18 cellular contexts compared by ENCODE assay signal in the genomic region with DNA sequence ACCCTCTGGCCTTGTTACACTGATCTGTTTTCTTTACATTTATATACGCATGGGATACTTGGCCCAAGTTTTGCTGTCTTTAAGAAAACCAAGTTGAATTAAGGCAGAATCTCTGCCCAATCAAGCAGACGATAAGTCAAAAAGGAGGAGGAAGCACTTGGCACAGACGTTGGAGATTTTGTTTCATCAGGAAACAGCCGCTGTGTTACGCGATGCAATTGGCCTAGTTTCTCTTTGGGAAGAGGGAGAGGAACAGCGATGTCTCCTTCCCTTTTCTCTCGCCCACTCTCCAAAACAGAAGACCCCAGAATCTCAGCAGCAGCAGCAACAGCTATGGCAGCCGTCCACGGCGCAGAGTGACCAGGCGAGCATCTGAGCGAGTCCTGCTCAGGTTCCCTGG. TPM values are rescaled to one million over a fixed set of nuclear protein-coding genes. Genes with fewer than 3 reads are reported as not detected.
A peak's percentile ranks its signal among the peaks of the same experiment; 100 is the strongest.
DNase-seq lines count a peak whose midpoint lies in the region; ATAC-seq and TF ChIP-seq lines count a peak whose summit lies in the region.
"Had no signal": no experiment of that assay in that cellular context is flagged by ENCODE, and none has a peak within 500 bp of the region (broad histone marks: within the 10 kb centered on the region; RNA-seq: fewer than 3 reads in every experiment).

No MANE protein-coding gene starts in this region.

- H3K27ac ChIP-seq in left ventricle myocardium inferior (replicated peaks) (peak overlapping the region; percentile 63), esophagus squamous epithelium (peak overlapping the region in 3 of 4 donors; percentile 54 to 89 (median 66)), prostate gland (peak overlapping the region; percentile 50 to 59), aorta (ENCODE audit: low read depth in 1 of 2, low read length in 2 of 2) (no peak overlapping the region)
- H3K27ac ChIP-seq: A549, colonic mucosa had no signal

- TF ChIP-seq POLR2A in esophagus squamous epithelium (IDR thresholded peaks at IDR 0.05), result no peak
- TF ChIP-seq POLR2A in prostate gland (IDR thresholded peaks at IDR 0.05), result no peak

- H3K9me3 ChIP-seq in left ventricle myocardium inferior (replicated peaks), result no peaks in the 10 kb centered on the region
- no peaks in the 10 kb centered on the region for H3K9me3 ChIP-seq in esophagus squamous epithelium
- no peaks in the 10 kb centered on the region for H3K9me3 ChIP-seq in prostate gland
- no peaks in the 10 kb centered on the region for H3K9me3 ChIP-seq in aorta (ENCODE audit: control insufficient read depth, low read length)
- H3K9me3 ChIP-seq: A549, colonic mucosa had no signal

- no peak for ATAC-seq in left ventricle myocardium superior
- no peak for ATAC-seq in aorta (ENCODE audit: low FRiP score)
- ATAC-seq in GM19463 (IDR thresholded peaks at IDR 0.05; ENCODE audit: unreplicated experiment), result no peak
- ATAC-seq: A549 had no signal

- intact Hi-C loops in left ventricle myocardium inferior (cut with micrococcal nuclease), result loop anchor here (10.0 kb wide), 1 partner anchor 212 kb away; no protein-coding TSS in a partner anchor
- intact Hi-C loops in left ventricle myocardium superior (cut with micrococcal nuclease), result loop anchor here (5.0 to 10.0 kb wide), 2 partner anchors 52 to 210 kb away; no protein-coding TSS in a partner anchor
- intact Hi-C loops in esophagus squamous epithelium (cut with DNase I), result loop anchor here (10.0 kb wide), 1 partner anchor 212 kb away; no protein-coding TSS in a partner anchor
- intact Hi-C loops in prostate gland (cut with DNase I), result loop anchor here (5.0 kb wide), 1 partner anchor 305 kb away; no protein-coding TSS in a partner anchor
- intact Hi-C loops in aorta (cut with DNase I), result loop anchor here (5.0 kb wide), 1 partner anchor 305 kb away; no protein-coding TSS in a partner anchor

- H3K36me3 ChIP-seq in left ventricle myocardium inferior (peaks cover 75% of the 10 kb centered on the region), esophagus squamous epithelium (peaks cover 19 to 72% (median 20%) of the 10 kb centered on the region in 3 donors), prostate gland (no peaks in the 10 kb centered on the region), aorta (ENCODE audit: control insufficient read depth in 1 of 2, insufficient read depth in 2 of 2, low read length in 1 of 2) (peaks cover 2 to 3% of the 10 kb centered on the region in 2 donors)

- H3K4me1 ChIP-seq in left ventricle myocardium inferior (peaks cover 93% of the 10 kb centered on the region), esophagus squamous epithelium (peaks cover 20 to 89% (median 40%) of the 10 kb centered on the region in 3 donors), prostate gland (replicated peaks) (peaks cover 16% of the 10 kb centered on the region), aorta (ENCODE audit: control insufficient read depth in 1 of 2, insufficient read depth in 2 of 2, low read length in 2 of 2) (peaks cover 1 to 5% of the 10 kb centered on the region in 2 donors)

- 54 to 60% methylated on average over 11 to 13 of the region's 13 CpGs for WGBS in esophagus squamous epithelium, 2 donors
- 34% methylated on average over 13 of the region's 13 CpGs for WGBS in prostate gland
- 62 to 66% methylated on average over 13 of the region's 13 CpGs for WGBS in aorta, 2 donors

- H3K27me3 ChIP-seq in left ventricle myocardium inferior (ENCODE audit: low read depth) (no peaks in the 10 kb centered on the region), esophagus squamous epithelium (no peaks in the 10 kb centered on the region), prostate gland (replicated peaks; ENCODE audit: insufficient read depth) (no peaks in the 10 kb centered on the region), aorta (ENCODE audit: control insufficient read depth in 1 of 2, insufficient read depth in 2 of 2, low read length in 1 of 2) (no peaks in the 10 kb centered on the region)
- H3K27me3 ChIP-seq: colonic mucosa had no signal

- DNase-seq in left ventricle myocardium inferior (no peak), left ventricle myocardium superior (no peak), esophagus squamous epithelium (lab: John Stamatoyannopoulos, UW) (no peak), prostate gland (ENCODE audit: low spot score) (peak; percentile 38), aorta (no peak), GDM1 (lab: John Stamatoyannopoulos, UW) (no peak)
- no peak for DNase-seq in activated CD4-positive, CD25-positive, alpha-beta regulatory T cell treated with anti-CD3 and anti-CD28 coated beads, Interleukin-2, amount 50 U/mL, for 72 hours
- DNase-seq: activated CD4-positive, alpha-beta T cell treated with anti-CD3 and anti-CD28 coated beads, Interleukin-2, amount 10 ng/mL, durations not matched to agents 24 days and 14 days; activated naive CD8-positive, alpha-beta T cell treated with anti-CD3 and anti-CD28 coated beads for 36 hours; activated T-cell treated with anti-CD3 and anti-CD28 coated beads, Interleukin-2, amount 50 U/mL, for 24 hours; colonic mucosa; EL; erythroblast; H7; SIG-M5 had no signal

- no peak overlapping the region for H3K4me3 ChIP-seq in left ventricle myocardium inferior
- no peak overlapping the region for H3K4me3 ChIP-seq in esophagus squamous epithelium
- no peak overlapping the region for H3K4me3 ChIP-seq in prostate gland
- H3K4me3 ChIP-seq in aorta (ENCODE audit: low read length in 2 of 2), result no peak overlapping the region
- H3K4me3 ChIP-seq: A549, colonic mucosa had no signal

- TF ChIP-seq CTCF in left ventricle myocardium inferior (IDR thresholded peaks at IDR 0.05; ENCODE audit: borderline replicate concordance) (no peak), esophagus squamous epithelium (IDR thresholded peaks at IDR 0.05) (no peak), prostate gland (IDR thresholded peaks at IDR 0.05) (no peak)

RNA-seq across cellular contexts. Expression of a gene that starts 20.2 kb away (rescaled TPM):
- total RNA-seq in left ventricle myocardium inferior (67.5 TPM), left ventricle myocardium superior (65.0 TPM), esophagus squamous epithelium (100 to 1,000 TPM; 115 to 164 (median 139) TPM), prostate gland (10 to 100 TPM; 33.9 to 48.5 TPM), aorta (10 to 100 TPM; 38.1 to 40.6 TPM)
- polyA plus RNA-seq in aorta, result 10 to 100 TPM; 56.0 to 69.5 TPM

RNA-seq across cellular contexts. Expression of a gene that starts 55.3 kb away (rescaled TPM):
- total RNA-seq in left ventricle myocardium inferior (18.0 TPM), left ventricle myocardium superior (17.6 TPM), esophagus squamous epithelium (10 to 100 TPM in 3 of 4 donors, 1 to 10 TPM in 1; 9.3 to 19.4 (median 15.8) TPM), prostate gland (10 to 100 TPM; 22.0 to 27.1 TPM), aorta (10 to 100 TPM; 17.6 to 21.0 TPM)
- 10 to 100 TPM in 1 of 2 donors, 1 to 10 TPM in 1; 7.3 to 13.6 TPM for polyA plus RNA-seq in aorta

RNA-seq across cellular contexts. Expression of a gene that starts 55.4 kb away (rescaled TPM):
- total RNA-seq in left ventricle myocardium inferior (54.8 TPM), left ventricle myocardium superior (23.8 TPM), esophagus squamous epithelium (under 1 TPM in 1 of 4 donors, not detected in 3; 0.38 TPM), prostate gland (1 to 10 TPM in 1 of 2 donors, under 1 TPM in 1; 0.14 to 8.1 TPM), aorta (under 1 TPM in 1 of 2 donors, not detected in 1; 0.91 TPM)
- polyA plus RNA-seq in aorta, result 1 to 10 TPM in 1 of 2 donors, under 1 TPM in 1; 0.18 to 2.0 TPM
- total RNA-seq: activated CD4-positive, alpha-beta T cell treated with anti-CD3 and anti-CD28 coated beads, Interleukin-2, amount 10 ng/mL, durations not matched to agents 24 days and 14 days; activated naive CD8-positive, alpha-beta T cell treated with anti-CD3 and anti-CD28 coated beads for 36 hours; kidney epithelial cell had no signal

Comparison
In these comparisons a context has a peak if more than half of its experiments do, and no peak if none do; other contexts are left out.
1. H3K27ac ChIP-seq: peak in left ventricle myocardium inferior (single experiment), esophagus squamous epithelium (3 of 4) and prostate gland (2 of 2); none in aorta (0 of 2).